ENCODE assay signal across 1 cellular context in the genomic region with DNA sequence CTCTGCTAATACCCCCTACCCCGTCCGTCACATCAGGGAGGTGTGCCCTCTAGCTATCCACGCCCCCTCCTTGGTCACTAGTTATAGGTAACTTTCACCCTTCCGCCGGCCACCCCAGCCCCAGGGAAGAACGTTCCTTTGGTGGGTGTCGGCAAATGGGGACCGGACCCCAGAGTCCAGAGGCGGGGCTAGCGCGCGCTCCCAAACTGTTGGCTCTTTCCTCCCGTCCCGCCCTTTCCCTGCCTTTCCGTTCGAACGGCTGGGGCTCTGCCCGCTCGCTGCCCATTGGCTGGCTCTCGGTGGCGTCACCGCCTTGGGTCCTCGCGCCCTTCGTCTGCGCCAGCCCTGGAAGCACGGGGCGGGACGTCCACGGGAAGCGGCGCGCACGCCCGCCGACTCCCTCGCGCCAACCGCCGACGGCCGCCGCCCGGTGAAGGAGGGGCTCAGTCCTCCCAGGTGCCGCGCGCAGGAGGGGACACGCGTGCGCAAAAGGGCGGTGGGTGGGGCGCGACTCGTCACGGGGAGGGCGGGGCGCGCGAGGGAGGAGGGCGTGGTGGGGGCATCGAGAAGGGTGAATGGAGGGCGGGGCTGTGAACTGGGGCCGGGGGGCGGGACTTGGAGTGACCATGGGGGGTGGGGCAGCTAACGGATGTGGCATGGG.
TF ChIP-seq lines count a peak whose summit lies in the region.

No MANE protein-coding gene starts in this region.

TF ChIP-seq in K562, 482 proteins besides CTCF, POLR2A, EP300 and RAD21 (continued from another document and continues in another):
- TF ChIP-seq, protein P1, sequence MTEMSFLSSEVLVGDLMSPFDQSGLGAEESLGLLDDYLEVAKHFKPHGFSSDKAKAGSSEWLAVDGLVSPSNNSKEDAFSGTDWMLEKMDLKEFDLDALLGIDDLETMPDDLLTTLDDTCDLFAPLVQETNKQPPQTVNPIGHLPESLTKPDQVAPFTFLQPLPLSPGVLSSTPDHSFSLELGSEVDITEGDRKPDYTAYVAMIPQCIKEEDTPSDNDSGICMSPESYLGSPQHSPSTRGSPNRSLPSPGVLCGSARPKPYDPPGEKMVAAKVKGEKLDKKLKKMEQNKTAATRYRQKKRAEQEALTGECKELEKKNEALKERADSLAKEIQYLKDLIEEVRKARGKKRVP (CRISPR knock-in tag; IDR thresholded peaks at IDR 0.05), result 0 out of 2 replicates have a peak, but pooled peaks have one; percentile 10
- TF ChIP-seq HMG20B (CRISPR knock-in tag; IDR thresholded peaks at IDR 0.05) (no peak), DNMT1 (IDR thresholded peaks at IDR 0.05) (no peak), ZFX (CRISPR knock-in tag; IDR thresholded peaks at IDR 0.05) (no peak; the same call in 1 of the 2 replicates), RBM39 (optimal IDR thresholded peaks at IDR 0.05; ENCODE audit: low read depth, low read length) (no peak), ZNF121 (CRISPR knock-in tag; conservative IDR thresholded peaks at IDR 0.05) (no peak), MAFF (IDR thresholded peaks at IDR 0.05; ENCODE audit: low read length) (no peak), ZNF146 (CRISPR knock-in tag; IDR thresholded peaks at IDR 0.05; ENCODE audit: unreplicated experiment) (no peak), FUS (optimal IDR thresholded peaks at IDR 0.05; ENCODE audit: low read depth, low read length) (peak; percentile 72), ZNF263 (CRISPR knock-in tag; IDR thresholded peaks at IDR 0.05; ENCODE audit: borderline replicate concordance) (peak; percentile 53; the same call in 1 of the 2 replicates), MEF2D (tag; conservative IDR thresholded peaks at IDR 0.05; ENCODE audit: low read depth) (no peak), SRSF7 (optimal IDR thresholded peaks at IDR 0.05; ENCODE audit: low read depth, low read length) (no peak), PTRF (tag; IDR thresholded peaks at IDR 0.05) (no peak), FOS (IDR thresholded peaks at IDR 0.05; ENCODE audit: extremely low read depth, insufficient read length) (peak; percentile 67), YY1 (IDR thresholded peaks at IDR 0.05; ENCODE audit: borderline replicate concordance in 1 of 3, control insufficient read depth in 1 of 3, extremely low read depth in 1 of 3, insufficient read depth in 3 of 3, insufficient read length in 1 of 3, insufficient replicate concordance in 2 of 3, low read depth in 1 of 3, low read length in 2 of 3) (peak in 2 of 3 experiments; percentile 47 to 69), MCM5 (IDR thresholded peaks at IDR 0.05; ENCODE audit: low read depth) (no peak), HNRNPL (IDR thresholded peaks at IDR 0.05; ENCODE audit: low read depth, low read length) (peak; percentile 25; the same call in 1 of the 2 replicates), MYC (IDR thresholded peaks at IDR 0.05; ENCODE audit: low read depth, low read length) (peak; percentile 87), MYC (CRISPR knock-in tag; IDR thresholded peaks at IDR 0.05; ENCODE audit: borderline replicate concordance, low read depth) (peak; percentile 81), EWSR1 (IDR thresholded peaks at IDR 0.05; ENCODE audit: borderline replicate concordance, low read depth, partially characterized antibody) (no peak), POLR2AphosphoS2 (IDR thresholded peaks at IDR 0.05; ENCODE audit: low read length) (peak; percentile 100), ZNF57 (CRISPR knock-in tag; IDR thresholded peaks at IDR 0.05) (no peak), NFYB (IDR thresholded peaks at IDR 0.05; ENCODE audit: extremely low read depth, insufficient read length) (peak; percentile 90), SRSF3 (IDR thresholded peaks at IDR 0.05; ENCODE audit: insufficient read depth, low read length) (no peak), MTA3 (IDR thresholded peaks at IDR 0.05; ENCODE audit: borderline replicate concordance) (peak; percentile 89; the same call in 1 of the 2 replicates), SAP30 (IDR thresholded peaks at IDR 0.05; ENCODE audit: borderline replicate concordance, insufficient read depth, low read depth, low read length, poor library complexity, severe bottlenecking) (peak; percentile 53), TSC22D4 (tag; IDR thresholded peaks at IDR 0.05) (no peak), CXXC5 (CRISPR knock-in tag; IDR thresholded peaks at IDR 0.05) (peak; percentile 99), NR4A1 (CRISPR knock-in tag; IDR thresholded peaks at IDR 0.05) (no peak), NR4A1 (tag; IDR thresholded peaks at IDR 0.05) (no peak), ZFP36 (IDR thresholded peaks at IDR 0.05; ENCODE audit: low read depth, low read length, partially characterized antibody) (no peak), ZNF584 (CRISPR knock-in tag; IDR thresholded peaks at IDR 0.05; ENCODE audit: low read depth) (no peak), ZNF76 (CRISPR knock-in tag; IDR thresholded peaks at IDR 0.05; ENCODE audit: borderline replicate concordance) (no peak), CHD1 (IDR thresholded peaks at IDR 0.05; ENCODE audit: low read length) (no peak), NONO (IDR thresholded peaks at IDR 0.05; ENCODE audit: low read depth in 2 of 2, low read length in 1 of 2) (peak; percentile 19 to 64; a peak in 1 of 4 replicates), NUFIP1 (IDR thresholded peaks at IDR 0.05; ENCODE audit: partially characterized antibody) (no peak), CREM (IDR thresholded peaks at IDR 0.05; ENCODE audit: low read depth) (peak; percentile 98), ZNF717 (CRISPR knock-in tag; IDR thresholded peaks at IDR 0.05) (peak; percentile 75; the same call in 1 of the 2 replicates), TAF9B (IDR thresholded peaks at IDR 0.05; ENCODE audit: partially characterized antibody) (no peak), SP1 (CRISPR knock-in tag; IDR thresholded peaks at IDR 0.05) (peak; percentile 96), NCOA2 (IDR thresholded peaks at IDR 0.05; ENCODE audit: partially characterized antibody in 2 of 2) (no peak), ESRRA (IDR thresholded peaks at IDR 0.05; ENCODE audit: borderline replicate concordance, low read depth) (peak; percentile 57; the same call in 1 of the 2 replicates), TRIM24 (IDR thresholded peaks at IDR 0.05) (peak; percentile 10 to 48; a peak in 1 of 4 replicates), HMG20A (CRISPR knock-in tag; conservative IDR thresholded peaks at IDR 0.05) (no peak)
- TF ChIP-seq, protein P2, sequence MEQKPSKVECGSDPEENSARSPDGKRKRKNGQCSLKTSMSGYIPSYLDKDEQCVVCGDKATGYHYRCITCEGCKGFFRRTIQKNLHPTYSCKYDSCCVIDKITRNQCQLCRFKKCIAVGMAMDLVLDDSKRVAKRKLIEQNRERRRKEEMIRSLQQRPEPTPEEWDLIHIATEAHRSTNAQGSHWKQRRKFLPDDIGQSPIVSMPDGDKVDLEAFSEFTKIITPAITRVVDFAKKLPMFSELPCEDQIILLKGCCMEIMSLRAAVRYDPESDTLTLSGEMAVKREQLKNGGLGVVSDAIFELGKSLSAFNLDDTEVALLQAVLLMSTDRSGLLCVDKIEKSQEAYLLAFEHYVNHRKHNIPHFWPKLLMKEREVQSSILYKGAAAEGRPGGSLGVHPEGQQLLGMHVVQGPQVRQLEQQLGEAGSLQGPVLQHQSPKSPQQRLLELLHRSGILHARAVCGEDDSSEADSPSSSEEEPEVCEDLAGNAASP (IDR thresholded peaks at IDR 0.05), result no peak
- TF ChIP-seq, protein P3, sequence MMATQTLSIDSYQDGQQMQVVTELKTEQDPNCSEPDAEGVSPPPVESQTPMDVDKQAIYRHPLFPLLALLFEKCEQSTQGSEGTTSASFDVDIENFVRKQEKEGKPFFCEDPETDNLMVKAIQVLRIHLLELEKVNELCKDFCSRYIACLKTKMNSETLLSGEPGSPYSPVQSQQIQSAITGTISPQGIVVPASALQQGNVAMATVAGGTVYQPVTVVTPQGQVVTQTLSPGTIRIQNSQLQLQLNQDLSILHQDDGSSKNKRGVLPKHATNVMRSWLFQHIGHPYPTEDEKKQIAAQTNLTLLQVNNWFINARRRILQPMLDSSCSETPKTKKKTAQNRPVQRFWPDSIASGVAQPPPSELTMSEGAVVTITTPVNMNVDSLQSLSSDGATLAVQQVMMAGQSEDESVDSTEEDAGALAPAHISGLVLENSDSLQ (IDR thresholded peaks at IDR 0.05), result peak; percentile 87
- TF ChIP-seq, protein P4, sequence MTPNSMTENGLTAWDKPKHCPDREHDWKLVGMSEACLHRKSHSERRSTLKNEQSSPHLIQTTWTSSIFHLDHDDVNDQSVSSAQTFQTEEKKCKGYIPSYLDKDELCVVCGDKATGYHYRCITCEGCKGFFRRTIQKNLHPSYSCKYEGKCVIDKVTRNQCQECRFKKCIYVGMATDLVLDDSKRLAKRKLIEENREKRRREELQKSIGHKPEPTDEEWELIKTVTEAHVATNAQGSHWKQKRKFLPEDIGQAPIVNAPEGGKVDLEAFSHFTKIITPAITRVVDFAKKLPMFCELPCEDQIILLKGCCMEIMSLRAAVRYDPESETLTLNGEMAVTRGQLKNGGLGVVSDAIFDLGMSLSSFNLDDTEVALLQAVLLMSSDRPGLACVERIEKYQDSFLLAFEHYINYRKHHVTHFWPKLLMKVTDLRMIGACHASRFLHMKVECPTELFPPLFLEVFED (CRISPR knock-in tag; conservative IDR thresholded peaks at IDR 0.05), result peak; percentile 92
- TF ChIP-seq, protein P5, sequence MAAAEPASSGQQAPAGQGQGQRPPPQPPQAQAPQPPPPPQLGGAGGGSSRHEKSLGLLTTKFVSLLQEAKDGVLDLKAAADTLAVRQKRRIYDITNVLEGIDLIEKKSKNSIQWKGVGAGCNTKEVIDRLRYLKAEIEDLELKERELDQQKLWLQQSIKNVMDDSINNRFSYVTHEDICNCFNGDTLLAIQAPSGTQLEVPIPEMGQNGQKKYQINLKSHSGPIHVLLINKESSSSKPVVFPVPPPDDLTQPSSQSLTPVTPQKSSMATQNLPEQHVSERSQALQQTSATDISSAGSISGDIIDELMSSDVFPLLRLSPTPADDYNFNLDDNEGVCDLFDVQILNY (CRISPR knock-in tag; IDR thresholded peaks at IDR 0.05), result no peak
- TF ChIP-seq, protein P6, sequence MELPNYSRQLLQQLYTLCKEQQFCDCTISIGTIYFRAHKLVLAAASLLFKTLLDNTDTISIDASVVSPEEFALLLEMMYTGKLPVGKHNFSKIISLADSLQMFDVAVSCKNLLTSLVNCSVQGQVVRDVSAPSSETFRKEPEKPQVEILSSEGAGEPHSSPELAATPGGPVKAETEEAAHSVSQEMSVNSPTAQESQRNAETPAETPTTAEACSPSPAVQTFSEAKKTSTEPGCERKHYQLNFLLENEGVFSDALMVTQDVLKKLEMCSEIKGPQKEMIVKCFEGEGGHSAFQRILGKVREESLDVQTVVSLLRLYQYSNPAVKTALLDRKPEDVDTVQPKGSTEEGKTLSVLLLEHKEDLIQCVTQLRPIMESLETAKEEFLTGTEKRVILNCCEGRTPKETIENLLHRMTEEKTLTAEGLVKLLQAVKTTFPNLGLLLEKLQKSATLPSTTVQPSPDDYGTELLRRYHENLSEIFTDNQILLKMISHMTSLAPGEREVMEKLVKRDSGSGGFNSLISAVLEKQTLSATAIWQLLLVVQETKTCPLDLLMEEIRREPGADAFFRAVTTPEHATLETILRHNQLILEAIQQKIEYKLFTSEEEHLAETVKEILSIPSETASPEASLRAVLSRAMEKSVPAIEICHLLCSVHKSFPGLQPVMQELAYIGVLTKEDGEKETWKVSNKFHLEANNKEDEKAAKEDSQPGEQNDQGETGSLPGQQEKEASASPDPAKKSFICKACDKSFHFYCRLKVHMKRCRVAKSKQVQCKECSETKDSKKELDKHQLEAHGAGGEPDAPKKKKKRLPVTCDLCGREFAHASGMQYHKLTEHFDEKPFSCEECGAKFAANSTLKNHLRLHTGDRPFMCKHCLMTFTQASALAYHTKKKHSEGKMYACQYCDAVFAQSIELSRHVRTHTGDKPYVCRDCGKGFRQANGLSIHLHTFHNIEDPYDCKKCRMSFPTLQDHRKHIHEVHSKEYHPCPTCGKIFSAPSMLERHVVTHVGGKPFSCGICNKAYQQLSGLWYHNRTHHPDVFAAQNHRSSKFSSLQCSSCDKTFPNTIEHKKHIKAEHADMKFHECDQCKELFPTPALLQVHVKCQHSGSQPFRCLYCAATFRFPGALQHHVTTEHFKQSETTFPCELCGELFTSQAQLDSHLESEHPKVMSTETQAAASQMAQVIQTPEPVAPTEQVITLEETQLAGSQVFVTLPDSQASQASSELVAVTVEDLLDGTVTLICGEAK (IDR thresholded peaks at IDR 0.05), result peak; percentile 71
- TF ChIP-seq, protein P6 (CRISPR knock-in tag; IDR thresholded peaks at IDR 0.05), result no peak
- TF ChIP-seq, protein P7, sequence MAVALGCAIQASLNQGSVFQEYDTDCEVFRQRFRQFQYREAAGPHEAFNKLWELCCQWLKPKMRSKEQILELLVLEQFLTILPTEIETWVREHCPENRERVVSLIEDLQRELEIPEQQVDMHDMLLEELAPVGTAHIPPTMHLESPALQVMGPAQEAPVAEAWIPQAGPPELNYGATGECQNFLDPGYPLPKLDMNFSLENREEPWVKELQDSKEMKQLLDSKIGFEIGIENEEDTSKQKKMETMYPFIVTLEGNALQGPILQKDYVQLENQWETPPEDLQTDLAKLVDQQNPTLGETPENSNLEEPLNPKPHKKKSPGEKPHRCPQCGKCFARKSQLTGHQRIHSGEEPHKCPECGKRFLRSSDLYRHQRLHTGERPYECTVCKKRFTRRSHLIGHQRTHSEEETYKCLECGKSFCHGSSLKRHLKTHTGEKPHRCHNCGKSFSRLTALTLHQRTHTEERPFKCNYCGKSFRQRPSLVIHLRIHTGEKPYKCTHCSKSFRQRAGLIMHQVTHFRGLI (CRISPR knock-in tag; IDR thresholded peaks at IDR 0.05), result no peak
